ENCODE assay signal across 1 cellular context in genomic region chr7:140045697-140046096, GRCh38.
A peak's percentile ranks its signal among the peaks of the same experiment; 100 is the strongest.
TF ChIP-seq lines count a peak whose summit lies in the region.

No MANE protein-coding gene starts in this region.

TF ChIP-seq in HepG2, 621 proteins besides CTCF, POLR2A, EP300 and RAD21 (continued from another document and continues in another):
- no peak for TF ChIP-seq E2F1 (CRISPR knock-in tag; IDR thresholded peaks at IDR 0.05)
- TF ChIP-seq RBAK (CRISPR knock-in tag; IDR thresholded peaks at IDR 0.05), result no peak
- no peak for TF ChIP-seq SRSF9 (IDR thresholded peaks at IDR 0.05; ENCODE audit: borderline replicate concordance, insufficient read depth, low read depth, low read length, poor library complexity, severe bottlenecking)
- TF ChIP-seq MAZ (IDR thresholded peaks at IDR 0.05; ENCODE audit: borderline replicate concordance, low read depth, low read length), result no peak
- TF ChIP-seq MAZ (CRISPR knock-in tag; IDR thresholded peaks at IDR 0.05; ENCODE audit: low read depth), result no peak
- no peak for TF ChIP-seq U2AF2 (IDR thresholded peaks at IDR 0.05; ENCODE audit: low read depth, low read length)
- TF ChIP-seq ZNF644 (CRISPR knock-in tag; IDR thresholded peaks at IDR 0.05; ENCODE audit: low read depth), result no peak
- peak; percentile 33; the same call in 1 of the 2 replicates for TF ChIP-seq SALL1 (CRISPR knock-in tag; IDR thresholded peaks at IDR 0.05)
- TF ChIP-seq ZNF510 (CRISPR knock-in tag; IDR thresholded peaks at IDR 0.05; ENCODE audit: low read depth), result no peak
- TF ChIP-seq SKI (IDR thresholded peaks at IDR 0.05; ENCODE audit: partially characterized antibody), result peak; percentile 33
- TF ChIP-seq KDM3A (CRISPR knock-in tag; IDR thresholded peaks at IDR 0.05; ENCODE audit: low read depth), result no peak
- no peak for TF ChIP-seq ETV6 (CRISPR knock-in tag; conservative IDR thresholded peaks at IDR 0.05)
- no peak for TF ChIP-seq ZNF564 (CRISPR knock-in tag; IDR thresholded peaks at IDR 0.05)
- TF ChIP-seq CHD2 (IDR thresholded peaks at IDR 0.05; ENCODE audit: low read depth, low read length), result no peak
- TF ChIP-seq MAFF (IDR thresholded peaks at IDR 0.05; ENCODE audit: low read depth, low read length), result no peak
- no peak for TF ChIP-seq ZNF264 (CRISPR knock-in tag; IDR thresholded peaks at IDR 0.05)
- TF ChIP-seq SOX13 (IDR thresholded peaks at IDR 0.05), result no peak
- TF ChIP-seq SOX13 (CRISPR knock-in tag; conservative IDR thresholded peaks at IDR 0.05 in 1 of 2, IDR thresholded peaks at IDR 0.05 in 1 of 2), result peak in 1 of 2 experiments; percentile 46; a peak in 2 of 4 replicates
- TF ChIP-seq THAP7 (CRISPR knock-in tag; IDR thresholded peaks at IDR 0.05), result no peak
- TF ChIP-seq MIER2 (CRISPR knock-in tag; IDR thresholded peaks at IDR 0.05), result no peak
- no peak for TF ChIP-seq SIX1 (CRISPR knock-in tag; IDR thresholded peaks at IDR 0.05; ENCODE audit: borderline replicate concordance)
- no peak for TF ChIP-seq GRHL1 (CRISPR knock-in tag; conservative IDR thresholded peaks at IDR 0.05)
- TF ChIP-seq ZNF777 (CRISPR knock-in tag; IDR thresholded peaks at IDR 0.05), result no peak
- TF ChIP-seq ATF7 (IDR thresholded peaks at IDR 0.05), result no peak
- TF ChIP-seq ATF7 (CRISPR knock-in tag; IDR thresholded peaks at IDR 0.05), result no peak
- TF ChIP-seq CAMTA2 (CRISPR knock-in tag; IDR thresholded peaks at IDR 0.05; ENCODE audit: borderline replicate concordance), result no peak
- TF ChIP-seq THRA (CRISPR knock-in tag; IDR thresholded peaks at IDR 0.05; ENCODE audit: borderline replicate concordance), result peak; percentile 10; the same call in 1 of the 2 replicates
- no peak for TF ChIP-seq TBL1XR1 (IDR thresholded peaks at IDR 0.05; ENCODE audit: borderline replicate concordance, low read length, partially characterized antibody)
- TF ChIP-seq HNF4A (CRISPR knock-in tag; IDR thresholded peaks at IDR 0.05), result peak; percentile 57; the same call in 1 of the 2 replicates
- TF ChIP-seq IRF2 (CRISPR knock-in tag; IDR thresholded peaks at IDR 0.05), result peak; percentile 53; the same call in 1 of the 2 replicates
- no peak for TF ChIP-seq NR3C1 (CRISPR knock-in tag; IDR thresholded peaks at IDR 0.05)
- no peak for TF ChIP-seq ZMYM3 (CRISPR knock-in tag; IDR thresholded peaks at IDR 0.05)
- 0 out of 2 replicates have a peak, but pooled peaks have one; percentile 3 for TF ChIP-seq ISL2 (CRISPR knock-in tag; IDR thresholded peaks at IDR 0.05)
- no peak for TF ChIP-seq ZNF691 (CRISPR knock-in tag; IDR thresholded peaks at IDR 0.05; ENCODE audit: borderline replicate concordance, low read depth)
- no peak for TF ChIP-seq KDM4B (CRISPR knock-in tag; IDR thresholded peaks at IDR 0.05)
- TF ChIP-seq ZNF432 (CRISPR knock-in tag; IDR thresholded peaks at IDR 0.05; ENCODE audit: borderline replicate concordance), result no peak
- no peak for TF ChIP-seq ETS1 (CRISPR knock-in tag; IDR thresholded peaks at IDR 0.05)
- peak; percentile 80 for TF ChIP-seq RARA (CRISPR knock-in tag; IDR thresholded peaks at IDR 0.05)
- no peak for TF ChIP-seq GPBP1L1 (CRISPR knock-in tag; IDR thresholded peaks at IDR 0.05)
- 0 out of 2 replicates have a peak, but pooled peaks have one; percentile 28 for TF ChIP-seq HNF1B (CRISPR knock-in tag; IDR thresholded peaks at IDR 0.05)
- TF ChIP-seq FOXP1 (IDR thresholded peaks at IDR 0.05), result no peak
- peak; percentile 40; the same call in 1 of the 2 replicates for TF ChIP-seq FOXP1 (CRISPR knock-in tag; IDR thresholded peaks at IDR 0.05)
- no peak for TF ChIP-seq ZNF451 (CRISPR knock-in tag; IDR thresholded peaks at IDR 0.05)
- no peak for TF ChIP-seq TBX2 (CRISPR knock-in tag; IDR thresholded peaks at IDR 0.05; ENCODE audit: borderline replicate concordance)
- peak; percentile 25; the same call in 1 of the 2 replicates for TF ChIP-seq HOXA3 (CRISPR knock-in tag; IDR thresholded peaks at IDR 0.05)
- TF ChIP-seq POGK (CRISPR knock-in tag; conservative IDR thresholded peaks at IDR 0.05), result no peak
- TF ChIP-seq ZNF343 (CRISPR knock-in tag; IDR thresholded peaks at IDR 0.05), result no peak
- peak; percentile 51 for TF ChIP-seq FOXP4 (CRISPR knock-in tag; IDR thresholded peaks at IDR 0.05)
- no peak for TF ChIP-seq NR2F6 (IDR thresholded peaks at IDR 0.05)
- peak; percentile 50; the same call in 1 of the 2 replicates for TF ChIP-seq NR2F6 (CRISPR knock-in tag; IDR thresholded peaks at IDR 0.05)
- peak; percentile 59; the same call in 1 of the 2 replicates for TF ChIP-seq MED1 (CRISPR knock-in tag; IDR thresholded peaks at IDR 0.05)
- no peak for TF ChIP-seq MED8 (CRISPR knock-in tag; IDR thresholded peaks at IDR 0.05; ENCODE audit: insufficient replicate concordance)
- no peak for TF ChIP-seq ZNF468 (CRISPR knock-in tag; IDR thresholded peaks at IDR 0.05)
- no peak for TF ChIP-seq HNRNPH1 (optimal IDR thresholded peaks at IDR 0.05; ENCODE audit: low read depth, low read length)
- TF ChIP-seq ZNF10 (CRISPR knock-in tag; IDR thresholded peaks at IDR 0.05; ENCODE audit: borderline replicate concordance, low read depth), result no peak
- no peak for TF ChIP-seq POLR2AphosphoS5 (IDR thresholded peaks at IDR 0.05; ENCODE audit: low read depth, low read length)
- 0 out of 2 replicates have a peak, but pooled peaks have one; percentile 14 for TF ChIP-seq ZNF605 (CRISPR knock-in tag; IDR thresholded peaks at IDR 0.05)
- TF ChIP-seq ZKSCAN8 (CRISPR knock-in tag; IDR thresholded peaks at IDR 0.05; ENCODE audit: borderline replicate concordance), result no peak
- TF ChIP-seq HOXA5 (CRISPR knock-in tag; IDR thresholded peaks at IDR 0.05), result no peak
- TF ChIP-seq MIXL1 (CRISPR knock-in tag; IDR thresholded peaks at IDR 0.05), result peak; percentile 11; the same call in 1 of the 2 replicates
- TF ChIP-seq KAT7 (CRISPR knock-in tag; IDR thresholded peaks at IDR 0.05; ENCODE audit: borderline replicate concordance), result no peak
- TF ChIP-seq IKZF5 (CRISPR knock-in tag; IDR thresholded peaks at IDR 0.05), result 0 out of 2 replicates have a peak, but pooled peaks have one; percentile 13
